9 cellular contexts compared by ENCODE assay signal in genomic region chr6:7241709-7242645, GRCh38.
DNase-seq lines count a peak whose midpoint lies in the region; ATAC-seq and TF ChIP-seq lines count a peak whose summit lies in the region.
"Had no signal": no experiment of that assay in that cellular context is flagged by ENCODE, and none has a peak within 500 bp of the region (broad histone marks: within the 10 kb centered on the region; RNA-seq: fewer than 3 reads in every experiment).

No MANE protein-coding gene starts in this region.

- H3K9ac ChIP-seq in neural progenitor cell: no peak overlapping the region

- no peak overlapping the region for H3K4me3 ChIP-seq in CD8-positive, alpha-beta memory T cell (ENCODE audit: low read length)
- no peak overlapping the region for H3K4me3 ChIP-seq in neural progenitor cell

- H4K20me1 ChIP-seq in neural progenitor cell (ENCODE audit: low read depth): no peaks in the 10 kb centered on the region

- peaks cover 8% of the 10 kb centered on the region for H3K4me1 ChIP-seq in CD8-positive, alpha-beta memory T cell (ENCODE audit: insufficient read depth, low read length)
- peaks cover 22% of the 10 kb centered on the region for H3K4me1 ChIP-seq in neural progenitor cell

- H3K27me3 ChIP-seq in CD8-positive, alpha-beta memory T cell (ENCODE audit: insufficient read depth, low read length, poor library complexity, severe bottlenecking): no peaks in the 10 kb centered on the region
- H3K27me3 ChIP-seq in neural progenitor cell: no peaks in the 10 kb centered on the region

- H3K79me2 ChIP-seq in neural progenitor cell (ENCODE audit: low read depth): no peaks in the 10 kb centered on the region

- no peaks in the 10 kb centered on the region for H3K9me3 ChIP-seq in CD8-positive, alpha-beta memory T cell (ENCODE audit: low read length)
- no peaks in the 10 kb centered on the region for H3K9me3 ChIP-seq in neural progenitor cell (ENCODE audit: low read depth)

- H3K27ac Mint-ChIP-seq in CD8-positive, alpha-beta memory T cell: peak overlapping the region in 6 of 8 donors; percentile 44 to 85 (median 66)
- peak overlapping the region; percentile 82 for H3K27ac Mint-ChIP-seq in neural progenitor cell

- peaks cover 0 to 62% (median 2%) of the 10 kb centered on the region in 3 donors for H3K36me3 Mint-ChIP-seq in CD8-positive, alpha-beta memory T cell
- peaks cover 6% of the 10 kb centered on the region for H3K36me3 Mint-ChIP-seq in neural progenitor cell

- H3K36me3 ChIP-seq in CD8-positive, alpha-beta memory T cell (ENCODE audit: insufficient read depth, low read length): peaks cover 5% of the 10 kb centered on the region
- no peaks in the 10 kb centered on the region for H3K36me3 ChIP-seq in neural progenitor cell

- peak overlapping the region; percentile 42 for H3K4me2 ChIP-seq in neural progenitor cell

- H3K4me3 Mint-ChIP-seq in CD8-positive, alpha-beta memory T cell: no peak overlapping the region
- H3K4me3 Mint-ChIP-seq in neural progenitor cell: no peak overlapping the region

- H3K27ac ChIP-seq in CD8-positive, alpha-beta memory T cell (ENCODE audit: low read depth, low read length): no peak overlapping the region
- H3K27ac ChIP-seq in epithelial cell of prostate (peak overlapping the region; percentile 43), neural progenitor cell (no peak overlapping the region)

- no peak for ATAC-seq in HG02973 (IDR thresholded peaks at IDR 0.05; ENCODE audit: unreplicated experiment)
- ATAC-seq in HG02763 (IDR thresholded peaks at IDR 0.05; ENCODE audit: unreplicated experiment): no peak
- no peak for ATAC-seq in GM21528 (IDR thresholded peaks at IDR 0.05; ENCODE audit: low FRiP score, unreplicated experiment)

- CTCF ChIA-PET in CD8-positive, alpha-beta memory T cell (lab: Charles Lee): interaction anchor here (2.0 to 3.0 kb wide), 2 partner anchors 566 to 686 kb away, joined by 7 to 21 read pairs; no protein-coding TSS in a partner anchor

- peaks cover 10 to 14% (median 10%) of the 10 kb centered on the region in 3 donors for H3K4me1 Mint-ChIP-seq in CD8-positive, alpha-beta memory T cell
- H3K4me1 Mint-ChIP-seq in neural progenitor cell: peaks cover 36% of the 10 kb centered on the region

- H3K27me3 Mint-ChIP-seq in CD8-positive, alpha-beta memory T cell: peaks cover 0 to 2% of the 10 kb centered on the region in 2 donors
- peaks cover 6% of the 10 kb centered on the region for H3K27me3 Mint-ChIP-seq in neural progenitor cell (ENCODE audit: insufficient read depth, low read depth)
- H3K27me3 Mint-ChIP-seq: central memory CD8-positive, alpha-beta T cell had no signal

- DNase-seq in CD8-positive, alpha-beta memory T cell: no peak
- peak; percentile 53 for DNase-seq in M059J (ENCODE audit: low read depth)
- DNase-seq in epithelial cell of prostate (ENCODE audit: low read depth, low spot score): no peak
- peak; percentile 27 for DNase-seq in neural progenitor cell (ENCODE audit: low spot score)
- DNase-seq in NCI-H1694 (lab: John Stamatoyannopoulos, UW): no peak

- H3K9me3 Mint-ChIP-seq in CD8-positive, alpha-beta memory T cell: no peaks in the 10 kb centered on the region
- H3K9me3 Mint-ChIP-seq in neural progenitor cell: no peaks in the 10 kb centered on the region
- H3K9me3 Mint-ChIP-seq: central memory CD8-positive, alpha-beta T cell had no signal

- TF ChIP-seq CTCF in neural progenitor cell (IDR thresholded peaks at IDR 0.05): no peak

- H3F3A ChIP-seq in neural progenitor cell (ENCODE audit: low read depth): peaks cover 12% of the 10 kb centered on the region

- no peak overlapping the region for H2AFZ ChIP-seq in neural progenitor cell (replicated peaks)

- POLR2A ChIA-PET in CD8-positive, alpha-beta memory T cell (lab: Charles Lee): no interaction called here

Comparison
In these comparisons a context has a peak if more than half of its experiments do, and no peak if none do; other contexts are left out.
1. DNase-seq: peak in M059J (single experiment) and neural progenitor cell (single experiment); none in CD8-positive, alpha-beta memory T cell (0 of 5), epithelial cell of prostate (single experiment) and NCI-H1694 (single experiment).